24 cellular contexts compared by ENCODE assay signal in genomic region chr16:11691771-11692170, GRCh38.
"Had no signal": no experiment of that assay in that cellular context is flagged by ENCODE, and none has a peak within 500 bp of the region (broad histone marks: within the 10 kb centered on the region; RNA-seq: fewer than 3 reads in every experiment).

No MANE protein-coding gene starts in this region.

- H3K27me3 Mint-ChIP-seq: activated CD4-positive, alpha-beta T cell treated with anti-CD3 and anti-CD28 coated beads, Interleukin-2, amount 10 ng/mL, durations not matched to agents 7 days and 5 days; activated CD8-positive, alpha-beta T cell treated with anti-CD3 and anti-CD28 coated beads for 36 hours; dendritic cell treated with granulocyte-macrophage colony-stimulating factor and Interleukin-4, amounts not matched to agents 40 ng/mL and 50 ng/mL, for 4 days; T-cell; type B pancreatic cell had no signal

- H3K4me1 ChIP-seq: foreskin keratinocyte, vagina had no signal

- H2AFZ ChIP-seq: hepatocyte, parathyroid adenoma had no signal

- ATAC-seq: activated CD8-positive, alpha-beta T cell treated with anti-CD3 and anti-CD28 coated beads for 36 hours; foreskin keratinocyte; T-cell had no signal

- H3K9me3 Mint-ChIP-seq: activated CD4-positive, alpha-beta T cell treated with anti-CD3 and anti-CD28 coated beads, Interleukin-2, amount 10 ng/mL, durations not matched to agents 7 days and 5 days; activated CD8-positive, alpha-beta T cell treated with anti-CD3 and anti-CD28 coated beads for 36 hours; activated naive CD4-positive, alpha-beta T cell treated with anti-CD3 and anti-CD28 coated beads for 36 hours; dendritic cell treated with granulocyte-macrophage colony-stimulating factor and Interleukin-4, amounts not matched to agents 40 ng/mL and 50 ng/mL, for 4 days; immature natural killer cell; nephron; T-cell; type B pancreatic cell had no signal

- H3K27ac Mint-ChIP-seq: activated CD4-positive, alpha-beta T cell treated with anti-CD3 and anti-CD28 coated beads, Interleukin-2, amount 10 ng/mL, durations not matched to agents 7 days and 5 days; activated CD8-positive, alpha-beta T cell treated with anti-CD3 and anti-CD28 coated beads for 36 hours; activated naive CD4-positive, alpha-beta T cell treated with anti-CD3 and anti-CD28 coated beads for 36 hours; immature natural killer cell; nephron; T-cell; type B pancreatic cell had no signal

- DNase-seq: activated CD4-positive, alpha-beta T cell treated with anti-CD3 and anti-CD28 coated beads, Interleukin-2, amount 10 ng/mL, durations not matched to agents 7 days and 5 days; activated CD4-positive, CD25-positive, alpha-beta regulatory T cell treated with anti-CD3 and anti-CD28 coated beads, Interleukin-2, amount 50 U/mL, for 72 hours; activated CD8-positive, alpha-beta T cell treated with anti-CD3 and anti-CD28 coated beads for 36 hours; activated naive CD4-positive, alpha-beta T cell treated with anti-CD3 and anti-CD28 coated beads for 36 hours; activated T-cell treated with anti-CD3 and anti-CD28 coated beads, Interleukin-2, amount 50 U/mL, for 48 hours; amygdala; effector CD8-positive, alpha-beta T cell; foreskin keratinocyte; immature natural killer cell; kidney glomerular epithelial cell; left ventricle myocardium superior; small intestine; stimulated activated CD4-positive, alpha-beta T cell treated with anti-CD3 and anti-CD28 coated beads, Interleukin-15, amount 100 ng/mL, for 24 hours; stimulated activated naive CD4-positive, alpha-beta T cell; T-cell; testis; WERI-Rb-1 had no signal

- H3K9me3 ChIP-seq: right lobe of liver, testis, vagina had no signal

- H3K4me2 ChIP-seq: hepatocyte had no signal

- H3K4me3 ChIP-seq: hepatocyte, right lobe of liver, testis, vagina had no signal

- H3K27ac ChIP-seq: foreskin keratinocyte, hepatocyte, parathyroid adenoma, right lobe of liver, testis, vagina, WERI-Rb-1 had no signal

- H3K27me3 ChIP-seq: foreskin keratinocyte, hepatocyte, right lobe of liver, testis, vagina had no signal

- H3K9ac ChIP-seq: parathyroid adenoma had no signal

- H3K4me3 Mint-ChIP-seq: activated CD4-positive, alpha-beta T cell treated with anti-CD3 and anti-CD28 coated beads, Interleukin-2, amount 10 ng/mL, durations not matched to agents 7 days and 5 days; activated CD8-positive, alpha-beta T cell treated with anti-CD3 and anti-CD28 coated beads for 36 hours; activated naive CD4-positive, alpha-beta T cell treated with anti-CD3 and anti-CD28 coated beads for 36 hours; dendritic cell treated with granulocyte-macrophage colony-stimulating factor and Interleukin-4, amounts not matched to agents 40 ng/mL and 50 ng/mL, for 4 days; immature natural killer cell; nephron; T-cell; type B pancreatic cell had no signal
